Comparison of ENCODE assay signal across 8 cellular contexts in the genomic region with DNA sequence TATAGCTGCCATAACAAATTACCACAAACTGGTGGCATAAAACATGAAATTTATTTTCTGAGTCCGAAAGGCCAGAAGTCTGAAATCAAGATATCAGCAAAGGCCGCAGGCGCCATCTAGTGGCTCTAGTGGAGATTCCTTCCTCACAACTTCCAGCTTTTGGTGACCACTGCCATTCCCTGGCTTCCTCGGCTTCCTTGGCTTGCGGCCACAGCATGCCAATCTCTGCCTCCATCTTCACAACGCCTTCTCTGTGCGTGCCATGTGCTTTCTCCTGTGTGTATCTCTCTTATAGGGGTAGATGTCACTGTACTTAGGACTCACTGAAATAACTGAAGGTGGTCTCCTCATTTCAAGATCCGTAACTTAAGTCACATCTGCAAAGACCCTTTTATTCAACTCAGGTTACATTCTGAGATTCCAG. TPM values are rescaled to one million over a fixed set of nuclear protein-coding genes. Genes with fewer than 3 reads are reported as not detected.
A peak's percentile ranks its signal among the peaks of the same experiment; 100 is the strongest.
DNase-seq lines count a peak whose midpoint lies in the region; ATAC-seq, FAIRE-seq and TF ChIP-seq lines count a peak whose summit lies in the region.

No MANE protein-coding gene starts in this region.

- ATAC-seq in HG02588 (IDR thresholded peaks at IDR 0.05; ENCODE audit: unreplicated experiment) = no peak

- DNase-seq in GM03348 (ENCODE audit: low spot score) (peak; percentile 77), RCC 7860 (ENCODE audit: low spot score) (peak; percentile 57), activated T-helper 1 cell treated with Interleukin-2 at 50 U/mL for 16 hours (ENCODE audit: low read depth) (peak; percentile 19), fibroblast of villous mesenchyme (ENCODE audit: low read depth) (peak; percentile 79), nucleus accumbens (lab: John Stamatoyannopoulos, UW) (peak in 34 of 56 donors; percentile 8 to 81 (median 23)), type B pancreatic cell (ENCODE audit: extremely low spot score, unreplicated experiment) (peak; percentile 75)

- no peaks in the 10 kb centered on the region for H3K36me3 Mint-ChIP-seq in type B pancreatic cell

- no peaks in the 10 kb centered on the region for H3K4me1 ChIP-seq in KMS-11 (ENCODE audit: low read depth, poor library complexity, severe bottlenecking)

- no peak overlapping the region for H3K4me3 ChIP-seq in KMS-11 (IDR thresholded peaks at IDR 0.05; ENCODE audit: insufficient read depth, low read depth, low read length)
- H3K4me3 ChIP-seq in fibroblast of villous mesenchyme (ENCODE audit: low read depth, low read length) = no peak overlapping the region

- H3K79me2 ChIP-seq in KMS-11 (ENCODE audit: insufficient read depth, low read depth) = no peaks in the 10 kb centered on the region

- no peak overlapping the region for H3K27ac ChIP-seq in KMS-11

- peaks cover 9% of the 10 kb centered on the region for H3K27me3 Mint-ChIP-seq in type B pancreatic cell

- H3K9me3 Mint-ChIP-seq in type B pancreatic cell = no peaks in the 10 kb centered on the region

- no peaks in the 10 kb centered on the region for H3K36me3 ChIP-seq in KMS-11 (ENCODE audit: insufficient read depth)

- H3K4me2 ChIP-seq in KMS-11 = no peak overlapping the region

- H3K4me1 Mint-ChIP-seq in type B pancreatic cell (ENCODE audit: unreplicated experiment) = no peaks in the 10 kb centered on the region

- no peaks in the 10 kb centered on the region for H4K20me1 ChIP-seq in KMS-11 (ENCODE audit: insufficient read depth)

- H3K27ac Mint-ChIP-seq in type B pancreatic cell = no peak overlapping the region

- H3K4me3 Mint-ChIP-seq in type B pancreatic cell = no peak overlapping the region

- FAIRE-seq in RCC 7860 (lab: Jason Lieb, UNC) = no peak

- H3K9ac ChIP-seq in KMS-11 = no peak overlapping the region

- TF ChIP-seq CTCF in KMS-11 (conservative IDR thresholded peaks at IDR 0.05; ENCODE audit: low read depth, low read length) = peak; percentile 93
- peak; percentile 89 for TF ChIP-seq CTCF in fibroblast of villous mesenchyme (IDR thresholded peaks at IDR 0.05; ENCODE audit: insufficient read depth, low read depth, low read length)
- peak; percentile 97 for TF ChIP-seq CTCF in type B pancreatic cell (conservative IDR thresholded peaks at IDR 0.05)

- H3K27me3 ChIP-seq in KMS-11 (ENCODE audit: insufficient read depth, low read depth) = no peaks in the 10 kb centered on the region

- no peak overlapping the region for H2AFZ ChIP-seq in KMS-11 (ENCODE audit: low read depth)

RNA-seq across cellular contexts. Expression of a gene that starts 5.4 kb away (rescaled TPM):
- total RNA-seq in fibroblast of villous mesenchyme (12.1 and 13.5 TPM in 2 replicates), type B pancreatic cell (ENCODE audit: low replicate concordance) (42.7 and 95.2 TPM in 2 replicates)

Comparison
In these comparisons a context has a peak if more than half of its experiments do, and no peak if none do; other contexts are left out.
1. DNase-seq: peak in every context shown above with its lines; median percentile 79 in fibroblast of villous mesenchyme; 77 in GM03348; 75 in type B pancreatic cell; 57 in RCC 7860; 23 in nucleus accumbens; 19 in activated T-helper 1 cell treated with Interleukin-2 at 50 U/mL for 16 hours.